8 cellular contexts compared by ENCODE assay signal in the genomic region with DNA sequence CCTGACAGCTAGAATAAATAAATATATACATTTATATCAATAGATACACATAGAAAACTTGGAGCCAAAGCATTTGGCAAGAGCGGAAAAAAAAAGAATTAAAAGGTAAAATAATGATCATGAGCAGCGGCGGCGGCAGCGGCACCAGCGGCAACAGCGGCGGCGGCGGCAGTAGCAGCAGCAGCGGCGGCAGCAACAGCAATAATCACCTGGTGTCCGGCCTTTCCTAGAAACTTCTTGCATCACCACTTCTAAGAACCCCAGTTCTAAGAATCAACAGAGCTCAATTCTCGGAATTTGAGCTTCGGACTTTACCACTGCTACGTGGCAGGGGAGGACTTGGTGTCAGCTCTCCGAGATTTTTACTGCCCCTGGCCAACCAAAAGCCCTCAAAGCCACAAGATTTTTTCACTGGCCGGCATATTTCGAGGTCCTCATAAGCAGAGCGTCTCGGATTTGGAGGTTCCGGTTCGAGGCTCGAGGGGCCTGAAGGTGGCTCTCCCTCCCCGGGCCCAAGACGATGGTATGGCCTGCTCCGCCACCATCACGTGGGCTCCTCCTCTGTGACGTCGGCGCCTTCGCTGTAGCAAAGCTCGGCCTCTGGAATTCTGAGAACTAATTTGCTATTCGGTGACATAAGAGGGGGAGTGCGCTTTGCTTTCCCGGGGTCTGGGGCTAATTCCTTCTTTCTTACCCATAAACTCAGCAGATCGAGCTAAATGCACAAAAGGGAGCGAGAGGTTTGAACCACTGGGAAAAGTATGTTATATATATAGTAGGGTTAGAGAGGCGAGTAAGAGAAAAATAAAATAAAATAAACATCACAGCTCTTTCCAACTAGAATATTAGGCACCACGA. TPM values are rescaled to one million over a fixed set of nuclear protein-coding genes. Genes with fewer than 3 reads are reported as not detected.
DNase-seq lines count a peak whose midpoint lies in the region; ATAC-seq and TF ChIP-seq lines count a peak whose summit lies in the region.

A gene (minus strand): TSS at position 268 of the 858 bp plus-strand sequence. CDS start 11,775 bp downstream, outside the sequence.

- ATAC-seq in HG02623 (IDR thresholded peaks at IDR 0.05; ENCODE audit: unreplicated experiment): peak; percentile 65

- H3K36me3 ChIP-seq in neutrophil (peaks cover 8% of the 10 kb centered on the region), suprapubic skin (no peaks in the 10 kb centered on the region)

- H3K27ac ChIP-seq in neutrophil (peak within 1 kb of the TSS; percentile 97), suprapubic skin (peak within 1 kb of the TSS; percentile 100)

- peaks cover 75% of the 10 kb centered on the region for H3K4me1 Mint-ChIP-seq in activated naive CD4-positive, alpha-beta T cell treated with anti-CD3 and anti-CD28 coated beads, Interleukin-2, amount 50 U/mL, for 24 hours

- peaks cover 45 to 50% of the 10 kb centered on the region in 2 experiments for H3K4me1 ChIP-seq in neutrophil (ENCODE audit: control insufficient read depth in 1 of 2, insufficient read depth in 1 of 2, low read depth in 1 of 2, low read length in 1 of 2)
- peaks cover 44% of the 10 kb centered on the region for H3K4me1 ChIP-seq in suprapubic skin

- DNase-seq in GDM1 (lab: John Stamatoyannopoulos, UW) (peak; percentile 82), NCI-H1105 (lab: John Stamatoyannopoulos, UW) (peak; percentile 98), SKM-1 (lab: John Stamatoyannopoulos, UW; ENCODE audit: unreplicated experiment) (peak; percentile 92), germinal center (ENCODE audit: low spot score) (peak; percentile 84), suprapubic skin (ENCODE audit: low spot score in 2 of 2) (peak; percentile 96 to 97)

- TF ChIP-seq POLR2A in suprapubic skin (IDR thresholded peaks at IDR 0.05): peak; percentile 89 to 97

- WGBS in suprapubic skin: under 1% methylated on average over 35 of the region's 40 CpGs

- no peaks in the 10 kb centered on the region for H3K27me3 ChIP-seq in neutrophil
- no peaks in the 10 kb centered on the region for H3K27me3 ChIP-seq in suprapubic skin

- peak; percentile 73 for TF ChIP-seq EP300 in suprapubic skin (IDR thresholded peaks at IDR 0.05)

- no peaks in the 10 kb centered on the region for H3K27me3 Mint-ChIP-seq in activated naive CD4-positive, alpha-beta T cell treated with anti-CD3 and anti-CD28 coated beads, Interleukin-2, amount 50 U/mL, for 24 hours

- no peaks in the 10 kb centered on the region for H3K9me3 ChIP-seq in neutrophil
- no peaks in the 10 kb centered on the region for H3K9me3 ChIP-seq in suprapubic skin

- H3K27ac Mint-ChIP-seq in activated naive CD4-positive, alpha-beta T cell treated with anti-CD3 and anti-CD28 coated beads, Interleukin-2, amount 50 U/mL, for 24 hours: peak within 1 kb of the TSS; percentile 100

- H3K4me3 Mint-ChIP-seq in activated naive CD4-positive, alpha-beta T cell treated with anti-CD3 and anti-CD28 coated beads, Interleukin-2, amount 50 U/mL, for 24 hours: peak within 1 kb of the TSS; percentile 99

- peak within 1 kb of the TSS; percentile 87 to 97 for H3K4me3 ChIP-seq in neutrophil (ENCODE audit: low read depth in 1 of 2, low read length in 1 of 2)
- peak within 1 kb of the TSS; percentile 93 for H3K4me3 ChIP-seq in suprapubic skin

- no peaks in the 10 kb centered on the region for H3K9me3 Mint-ChIP-seq in activated naive CD4-positive, alpha-beta T cell treated with anti-CD3 and anti-CD28 coated beads, Interleukin-2, amount 50 U/mL, for 24 hours

- TF ChIP-seq CTCF in neutrophil (IDR thresholded peaks at IDR 0.05) (peak; percentile 60), suprapubic skin (IDR thresholded peaks at IDR 0.05) (no peak)

- no peaks in the 10 kb centered on the region for H3K36me3 Mint-ChIP-seq in activated naive CD4-positive, alpha-beta T cell treated with anti-CD3 and anti-CD28 coated beads, Interleukin-2, amount 50 U/mL, for 24 hours

RNA-seq across cellular contexts. Expression of the gene that starts here (rescaled TPM):
- total RNA-seq in suprapubic skin: 100 to 1,000 TPM; 203 to 661 (median 285) TPM

Comparison
In these comparisons a context has a peak if more than half of its experiments do, and no peak if none do; other contexts are left out.
1. Peak in every context shown above with its lines: DNase-seq, ATAC-seq, H3K4me3 ChIP-seq and H3K27ac ChIP-seq.